ENCODE assay signal across 15 cellular contexts in the genomic region with DNA sequence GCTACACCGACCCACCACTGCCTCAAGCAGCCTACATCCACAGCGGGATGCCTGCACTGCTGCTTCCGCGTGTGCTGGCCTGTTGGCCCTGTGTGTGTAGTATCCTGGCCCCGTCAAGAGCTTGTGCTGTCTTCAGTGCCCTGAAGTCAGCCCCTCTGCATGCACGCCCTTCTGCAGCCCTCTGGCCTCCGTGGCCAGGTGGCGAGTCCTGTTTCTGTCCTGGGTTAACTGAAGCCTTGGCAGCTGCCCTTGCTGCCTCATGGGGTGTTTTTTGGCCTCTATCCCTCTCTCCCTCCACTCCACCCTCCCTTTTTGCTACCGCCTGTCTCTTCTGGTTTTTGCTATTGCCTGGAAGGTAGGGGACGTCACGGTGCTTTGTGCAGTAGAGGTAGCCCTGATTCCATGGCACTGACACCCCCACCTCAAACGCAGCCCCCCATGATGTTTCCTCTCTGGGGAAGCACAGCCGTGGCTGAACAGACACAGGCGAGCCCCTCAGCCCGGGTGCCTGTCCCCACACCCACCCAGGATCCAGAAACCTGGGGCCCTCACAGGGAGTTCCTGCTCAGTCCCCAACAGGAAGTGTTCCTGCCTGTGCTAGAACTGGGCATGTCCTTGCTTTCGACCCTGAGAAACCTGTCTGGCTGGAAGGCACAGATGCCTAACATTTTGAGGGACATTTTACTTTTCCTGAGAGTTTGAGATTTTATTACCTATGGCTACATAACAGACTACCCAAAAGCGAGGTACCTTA. TPM values are rescaled to one million over a fixed set of nuclear protein-coding genes. Genes with fewer than 3 reads are reported as not detected.
DNase-seq lines count a peak whose midpoint lies in the region; ATAC-seq, FAIRE-seq and TF ChIP-seq lines count a peak whose summit lies in the region.
"Had no signal": no experiment of that assay in that cellular context is flagged by ENCODE, and none has a peak within 500 bp of the region (broad histone marks: within the 10 kb centered on the region; RNA-seq: fewer than 3 reads in every experiment).

No MANE protein-coding gene starts in this region.

- H3K36me3 ChIP-seq in esophagus squamous epithelium (no peaks in the 10 kb centered on the region), spleen (peaks cover 0 to 8% (median 0%) of the 10 kb centered on the region in 6 donors)
- H3K36me3 ChIP-seq: Peyer's patch, upper lobe of left lung had no signal

- FAIRE-seq in GM12891 (lab: Jason Lieb, UNC), result no peak

- DNase-seq in activated CD8-positive, alpha-beta T cell treated with anti-CD3 and anti-CD28 coated beads for 36 hours, result no peak
- no peak for DNase-seq in activated CD8-positive, alpha-beta T cell treated with anti-CD3 and anti-CD28 coated beads, Interleukin-2, amount 10 ng/mL, durations not matched to agents 7 days and 5 days
- DNase-seq in T-helper 17 cell, result no peak
- DNase-seq in esophagus squamous epithelium (lab: John Stamatoyannopoulos, UW), result no peak
- DNase-seq in spleen, result no peak
- no peak for DNase-seq in GM12891 (ENCODE audit: insufficient read length, low spot score)
- DNase-seq in NCI-H1105 treated with DMSO at 0.1 percent for 48 hours (lab: John Stamatoyannopoulos, UW), result no peak
- DNase-seq: activated naive CD8-positive, alpha-beta T cell treated with anti-CD3 and anti-CD28 coated beads, Interleukin-2, amount 10 ng/mL, durations not matched to agents 7 days and 5 days; DMS79 treated with DMSO at 0.1 percent for 48 hours; NCI-H1092 treated with DMSO at 0.1 percent for 48 hours; T-helper 9 cell had no signal

- no peaks in the 10 kb centered on the region for H3K27me3 Mint-ChIP-seq in activated CD8-positive, alpha-beta T cell treated with anti-CD3 and anti-CD28 coated beads for 36 hours
- H3K27me3 Mint-ChIP-seq in activated CD8-positive, alpha-beta T cell treated with anti-CD3 and anti-CD28 coated beads, Interleukin-2, amount 10 ng/mL, durations not matched to agents 7 days and 5 days (ENCODE audit: low read depth), result no peaks in the 10 kb centered on the region
- no peaks in the 10 kb centered on the region for H3K27me3 Mint-ChIP-seq in T-helper 17 cell
- H3K27me3 Mint-ChIP-seq: activated naive CD8-positive, alpha-beta T cell treated with anti-CD3 and anti-CD28 coated beads, Interleukin-2, amount 10 ng/mL, durations not matched to agents 7 days and 5 days had no signal

- peak overlapping the region; percentile 61 to 84 (median 74) for H3K27ac ChIP-seq in esophagus squamous epithelium
- H3K27ac ChIP-seq in spleen, result peak overlapping the region in 5 of 8 donors; percentile 3 to 44 (median 9)
- H3K27ac ChIP-seq: parathyroid adenoma, Peyer's patch, upper lobe of left lung had no signal

- WGBS in esophagus squamous epithelium, 2 donors, result 47 to 72% methylated on average over 11 to 13 of the region's 17 CpGs
- 69 to 79% (median 74%) methylated on average over 17 of the region's 17 CpGs for WGBS in spleen, 5 donors

- H3K4me1 Mint-ChIP-seq in activated CD8-positive, alpha-beta T cell treated with anti-CD3 and anti-CD28 coated beads for 36 hours (ENCODE audit: low read depth), result peaks cover 22% of the 10 kb centered on the region
- peaks cover 15% of the 10 kb centered on the region for H3K4me1 Mint-ChIP-seq in activated CD8-positive, alpha-beta T cell treated with anti-CD3 and anti-CD28 coated beads, Interleukin-2, amount 10 ng/mL, durations not matched to agents 7 days and 5 days (ENCODE audit: low read depth)
- peaks cover 15% of the 10 kb centered on the region for H3K4me1 Mint-ChIP-seq in T-helper 17 cell

- intact Hi-C loops in activated CD8-positive, alpha-beta T cell treated with anti-CD3 and anti-CD28 coated beads for 36 hours (cut with micrococcal nuclease), result no loop called here
- intact Hi-C loops in esophagus squamous epithelium (cut with DNase I) (no loop called here), spleen (cut with DNase I; ENCODE audit: low total_unique reads) (no loop called here)

- H3K9me3 Mint-ChIP-seq in activated CD8-positive, alpha-beta T cell treated with anti-CD3 and anti-CD28 coated beads for 36 hours, result no peaks in the 10 kb centered on the region
- H3K9me3 Mint-ChIP-seq in activated CD8-positive, alpha-beta T cell treated with anti-CD3 and anti-CD28 coated beads, Interleukin-2, amount 10 ng/mL, durations not matched to agents 7 days and 5 days (ENCODE audit: insufficient read depth), result no peaks in the 10 kb centered on the region
- H3K9me3 Mint-ChIP-seq: activated naive CD8-positive, alpha-beta T cell treated with anti-CD3 and anti-CD28 coated beads, Interleukin-2, amount 10 ng/mL, durations not matched to agents 7 days and 5 days had no signal

- H3K4me1 ChIP-seq in esophagus squamous epithelium, result peaks cover 0 to 32% (median 9%) of the 10 kb centered on the region in 3 donors
- H3K4me1 ChIP-seq in spleen, result peaks cover 0 to 48% (median 9%) of the 10 kb centered on the region in 6 donors
- H3K4me1 ChIP-seq: parathyroid adenoma, Peyer's patch, upper lobe of left lung had no signal

- H3K27me3 ChIP-seq in esophagus squamous epithelium (no peaks in the 10 kb centered on the region), spleen (replicated peaks in 1 of 7) (no peaks in the 10 kb centered on the region)
- H3K27me3 ChIP-seq: Peyer's patch, upper lobe of left lung had no signal

- H3K4me3 Mint-ChIP-seq in activated CD8-positive, alpha-beta T cell treated with anti-CD3 and anti-CD28 coated beads for 36 hours, result no peak overlapping the region
- H3K4me3 Mint-ChIP-seq in activated CD8-positive, alpha-beta T cell treated with anti-CD3 and anti-CD28 coated beads, Interleukin-2, amount 10 ng/mL, durations not matched to agents 7 days and 5 days, result no peak overlapping the region
- peak overlapping the region; percentile 41 for H3K4me3 Mint-ChIP-seq in T-helper 17 cell
- H3K4me3 Mint-ChIP-seq: activated naive CD8-positive, alpha-beta T cell treated with anti-CD3 and anti-CD28 coated beads, Interleukin-2, amount 10 ng/mL, durations not matched to agents 7 days and 5 days had no signal

- H3K9me3 ChIP-seq in T-helper 17 cell (ENCODE audit: control insufficient read depth, low read length, poor library complexity, severe bottlenecking), result no peaks in the 10 kb centered on the region
- H3K9me3 ChIP-seq in esophagus squamous epithelium, result no peaks in the 10 kb centered on the region
- no peaks in the 10 kb centered on the region for H3K9me3 ChIP-seq in spleen
- H3K9me3 ChIP-seq: Peyer's patch, upper lobe of left lung had no signal

- H3K36me3 Mint-ChIP-seq in activated CD8-positive, alpha-beta T cell treated with anti-CD3 and anti-CD28 coated beads for 36 hours (ENCODE audit: low read depth), result peaks cover 3% of the 10 kb centered on the region
- peaks cover 13% of the 10 kb centered on the region for H3K36me3 Mint-ChIP-seq in activated CD8-positive, alpha-beta T cell treated with anti-CD3 and anti-CD28 coated beads, Interleukin-2, amount 10 ng/mL, durations not matched to agents 7 days and 5 days (ENCODE audit: low read depth)
- peaks cover 6% of the 10 kb centered on the region for H3K36me3 Mint-ChIP-seq in T-helper 17 cell (ENCODE audit: low read depth)

- no peak for TF ChIP-seq CTCF in activated CD8-positive, alpha-beta T cell treated with anti-CD3 and anti-CD28 coated beads for 36 hours (IDR thresholded peaks at IDR 0.05)
- no peak for TF ChIP-seq CTCF in esophagus squamous epithelium (IDR thresholded peaks at IDR 0.05)
- TF ChIP-seq CTCF in spleen (IDR thresholded peaks at IDR 0.05 in 8 of 11, conservative IDR thresholded peaks at IDR 0.05 in 3 of 11), result no peak

- TF ChIP-seq POLR2A in esophagus squamous epithelium (IDR thresholded peaks at IDR 0.05) (no peak), spleen (IDR thresholded peaks at IDR 0.05) (no peak), GM12891 (IDR thresholded peaks at IDR 0.05; ENCODE audit: low read depth, low read length) (no peak)

- CTCF ChIA-PET in activated CD8-positive, alpha-beta T cell treated with anti-CD3 and anti-CD28 coated beads for 36 hours (lab: Charles Lee), result interaction anchor here (1.0 kb wide), 1 partner anchor 57 kb away, joined by 3 read pairs; no protein-coding TSS in a partner anchor
- CTCF ChIA-PET in activated CD8-positive, alpha-beta T cell treated with anti-CD3 and anti-CD28 coated beads, Interleukin-2, amount 10 ng/mL, durations not matched to agents 7 days and 5 days (lab: Charles Lee), result no interaction called here

- POLR2A ChIA-PET in activated CD8-positive, alpha-beta T cell treated with anti-CD3 and anti-CD28 coated beads for 36 hours (lab: Charles Lee), result interaction anchor here (0.7 to 1.0 kb wide), 4 partner anchors 9 to 25 kb away, joined by 3 read pairs; no protein-coding TSS in a partner anchor
- POLR2A ChIA-PET in activated CD8-positive, alpha-beta T cell treated with anti-CD3 and anti-CD28 coated beads, Interleukin-2, amount 10 ng/mL, durations not matched to agents 7 days and 5 days (lab: Charles Lee), result no interaction called here

- H3K4me3 ChIP-seq in esophagus squamous epithelium, result peak overlapping the region in 1 of 4 donors; percentile 16
- H3K4me3 ChIP-seq in spleen, result no peak overlapping the region
- H3K4me3 ChIP-seq: Peyer's patch, upper lobe of left lung had no signal

- ATAC-seq in activated CD8-positive, alpha-beta T cell treated with anti-CD3 and anti-CD28 coated beads for 36 hours, result no peak
- ATAC-seq in activated CD8-positive, alpha-beta T cell treated with anti-CD3 and anti-CD28 coated beads, Interleukin-2, amount 10 ng/mL, durations not matched to agents 7 days and 5 days, result no peak
- ATAC-seq in T-helper 17 cell (no peak), HG03520 (IDR thresholded peaks at IDR 0.05; ENCODE audit: unreplicated experiment) (no peak)

- H3K27ac Mint-ChIP-seq in activated CD8-positive, alpha-beta T cell treated with anti-CD3 and anti-CD28 coated beads for 36 hours, result peak overlapping the region; percentile 88
- H3K27ac Mint-ChIP-seq in activated CD8-positive, alpha-beta T cell treated with anti-CD3 and anti-CD28 coated beads, Interleukin-2, amount 10 ng/mL, durations not matched to agents 7 days and 5 days, result no peak overlapping the region
- H3K27ac Mint-ChIP-seq in T-helper 17 cell, result peak overlapping the region; percentile 89
- H3K27ac Mint-ChIP-seq: activated naive CD8-positive, alpha-beta T cell treated with anti-CD3 and anti-CD28 coated beads, Interleukin-2, amount 10 ng/mL, durations not matched to agents 7 days and 5 days had no signal

TF ChIP-seq in GM12891, 5 proteins besides CTCF, POLR2A, EP300 and RAD21:
- no peak for TF ChIP-seq POLR2AphosphoS5 (IDR thresholded peaks at IDR 0.05; ENCODE audit: low read depth, low read length)
- no peak for TF ChIP-seq TAF1 (IDR thresholded peaks at IDR 0.05; ENCODE audit: low read depth, low read length)
- TF ChIP-seq PAX5 (IDR thresholded peaks at IDR 0.05; ENCODE audit: insufficient read depth, low read length, severe bottlenecking), result no peak

RNA-seq across cellular contexts. Expression of gene AMZ2, which starts 18.8 kb away (rescaled TPM):
- 100 to 1,000 TPM; 132 to 141 TPM for total RNA-seq in activated CD8-positive, alpha-beta T cell treated with anti-CD3 and anti-CD28 coated beads for 36 hours
- 10 to 100 TPM; 79.9 to 80.0 TPM for total RNA-seq in activated CD8-positive, alpha-beta T cell treated with anti-CD3 and anti-CD28 coated beads, Interleukin-2, amount 10 ng/mL, durations not matched to agents 7 days and 5 days
- total RNA-seq in T-helper 17 cell (10 to 100 TPM; 57.7 to 58.5 TPM), esophagus squamous epithelium (10 to 100 TPM; 13.7 to 47.7 (median 35.1) TPM), spleen (10 to 100 TPM; 40.4 to 55.0 (median 49.2) TPM)
- 10 to 100 TPM; 60.1 to 75.1 (median 64.4) TPM for polyA plus RNA-seq in spleen
- polyA plus RNA-seq in GM12891 (2012; ENCODE audit: low read depth, missing spikeins), result 84.6 TPM
